In genomic region chr1:47868348-47868676, GRCh38 we compare ENCODE assay signal across 35 cellular contexts.
"Had no signal": no experiment of that assay in that cellular context is flagged by ENCODE, and none has a peak within 500 bp of the region (broad histone marks: within the 10 kb centered on the region; RNA-seq: fewer than 3 reads in every experiment).

No MANE protein-coding gene starts in this region.

- H3K27ac ChIP-seq: KMS-11 had no signal

- H3K27me3 ChIP-seq: MG63 had no signal

- H3K9ac ChIP-seq: KMS-11 had no signal

- DNase-seq: Karpas-422, Kasumi-1, KG1, MG63, MM.1S, MV-4-11, NCI-H1048, NCI-H1092, NCI-H1092 treated with DMSO at 0.1 percent for 48 hours, NCI-H1105, NCI-H1105 treated with DMSO at 0.1 percent for 48 hours, NCI-H1417, NCI-H1417 treated with DMSO at 0.1 percent for 48 hours, NCI-H1436, NCI-H1436 treated with DMSO at 0.1 percent for 48 hours, NCI-H146, NCI-H1694, NCI-H1694 treated with DMSO at 0.1 percent for 48 hours, NCI-H187, NCI-H187 treated with DMSO at 0.1 percent for 48 hours, NCI-H1930, NCI-H2029, NCI-H2029 treated with DMSO at 0.1 percent for 48 hours, NCI-H2081, NCI-H2081 treated with DMSO at 0.1 percent for 48 hours, NCI-H2107, NCI-H2171, NCI-H2171 treated with DMSO at 0.1 percent for 48 hours, NCI-H2227 treated with DMSO at 0.1 percent for 48 hours, NCI-H226, NCI-H345, NCI-H446, NCI-H446 treated with DMSO at 0.1 percent for 48 hours, NCI-H510A had no signal

- H3K4me3 ChIP-seq: MG63 had no signal

- H3K36me3 ChIP-seq: MG63 had no signal

- H3K9me3 ChIP-seq: MG63 had no signal

- H3K4me2 ChIP-seq: KMS-11 had no signal
